Comparison of ENCODE assay signal across 8 cellular contexts in genomic region chr9:101028346-101029299, GRCh38. TPM values are rescaled to one million over a fixed set of nuclear protein-coding genes. Genes with fewer than 3 reads are reported as not detected.
DNase-seq lines count a peak whose midpoint lies in the region; ATAC-seq and TF ChIP-seq lines count a peak whose summit lies in the region.

PLPPR1 (plus strand) TSS chr9:101028727.

- ATAC-seq in left lung (peak; percentile 97), GM19023 (IDR thresholded peaks at IDR 0.05; ENCODE audit: unreplicated experiment) (no peak)

- DNase-seq in NCI-H1436 (lab: John Stamatoyannopoulos, UW) = peak; percentile 73
- no peak for DNase-seq in NCI-H1436 treated with DMSO at 0.1 percent for 48 hours (lab: John Stamatoyannopoulos, UW)
- peak; percentile 87 for DNase-seq in NCI-H526 treated with DMSO at 0.1 percent for 48 hours (lab: John Stamatoyannopoulos, UW)
- peak; percentile 76 to 86 for DNase-seq in left lung
- peak in 1 of 2 donors; percentile 56 for DNase-seq in suprapubic skin (ENCODE audit: low spot score in 2 of 2)
- no peak for DNase-seq in 8988T

- no peak for TF ChIP-seq POLR2A in suprapubic skin (IDR thresholded peaks at IDR 0.05)

- peaks cover 0 to 4% of the 10 kb centered on the region in 2 donors for H3K4me1 ChIP-seq in left lung
- peaks cover 17% of the 10 kb centered on the region for H3K4me1 ChIP-seq in suprapubic skin

- peaks cover 17 to 56% of the 10 kb centered on the region in 2 donors for H3K27me3 ChIP-seq in left lung
- peaks cover 30% of the 10 kb centered on the region for H3K27me3 ChIP-seq in suprapubic skin

- intact Hi-C loops in left lung (cut with DNase I) = no loop called here

- H3K9me3 ChIP-seq in left lung (no peaks in the 10 kb centered on the region), suprapubic skin (no peaks in the 10 kb centered on the region)

- H3K4me3 ChIP-seq in left lung (peak within 1 kb of the TSS; percentile 41 to 45), suprapubic skin (peak within 1 kb of the TSS; percentile 56)

- WGBS in suprapubic skin = 2% methylated on average over 32 of the region's 89 CpGs

- H3K36me3 ChIP-seq in left lung (no peaks in the 10 kb centered on the region), suprapubic skin (no peaks in the 10 kb centered on the region)

- H3K27ac ChIP-seq in cingulate gyrus (ENCODE audit: low read depth, low read length) (peak within 1 kb of the TSS; percentile 19), left lung (no peak within 1 kb of the TSS), suprapubic skin (peak within 1 kb of the TSS; percentile 34)

- TF ChIP-seq CTCF in left lung (IDR thresholded peaks at IDR 0.05) = no peak
- TF ChIP-seq CTCF in suprapubic skin (IDR thresholded peaks at IDR 0.05) = no peak

- TF ChIP-seq EP300 in suprapubic skin (IDR thresholded peaks at IDR 0.05) = no peak

RNA-seq across cellular contexts. Expression of gene PLPPR1, which starts in this region (rescaled TPM):
- total RNA-seq in left lung (1 to 10 TPM; 1.6 to 1.9 TPM), suprapubic skin (1 to 10 TPM in 1 of 4 donors, under 1 TPM in 2, not detected in 1; 0.26 to 3.8 (median 0.57) TPM)

Comparison
In these comparisons a context has a peak if more than half of its experiments do, and no peak if none do; other contexts are left out.
1. DNase-seq: peak in NCI-H1436 (single experiment), NCI-H526 treated with DMSO at 0.1 percent for 48 hours (single experiment) and left lung (2 of 2); none in NCI-H1436 treated with DMSO at 0.1 percent for 48 hours (single experiment) and 8988T (single experiment).
2. H3K27ac ChIP-seq: peak in cingulate gyrus (single experiment) and suprapubic skin (single experiment); none in left lung (0 of 2).